Comparison of ENCODE assay signal across 20 cellular contexts in the genomic region with DNA sequence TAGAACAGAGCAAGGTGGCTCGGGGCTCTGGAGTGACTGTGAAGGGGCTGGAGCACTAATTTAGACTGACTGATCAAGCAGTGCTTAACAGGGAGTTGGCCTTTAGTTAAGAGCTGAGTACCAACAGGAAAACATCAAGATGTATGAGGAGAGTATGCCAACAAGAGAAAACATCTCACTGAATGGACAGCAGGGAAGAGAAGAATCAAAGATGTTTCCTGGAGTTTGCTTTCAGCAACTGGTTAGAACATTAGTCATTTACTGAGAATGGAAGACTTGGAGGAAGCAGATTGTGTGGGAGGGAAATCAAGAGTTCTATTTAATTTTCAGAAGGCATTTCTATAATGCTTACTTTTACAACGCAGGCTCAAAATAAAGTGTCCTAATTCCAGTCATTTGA.
A peak's percentile ranks its signal among the peaks of the same experiment; 100 is the strongest.
DNase-seq lines count a peak whose midpoint lies in the region; ATAC-seq, FAIRE-seq and TF ChIP-seq lines count a peak whose summit lies in the region.
"Had no signal": no experiment of that assay in that cellular context is flagged by ENCODE, and none has a peak within 500 bp of the region (broad histone marks: within the 10 kb centered on the region; RNA-seq: fewer than 3 reads in every experiment).

No MANE protein-coding gene starts in this region.

- intact Hi-C loops in MCF 10A (cut with micrococcal nuclease), result no loop called here
- intact Hi-C loops in breast epithelium (cut with DNase I; ENCODE audit: low total_unique reads), result no loop called here
- intact Hi-C loops in mammary epithelial cell (cut with micrococcal nuclease), result no loop called here

- POLR2A ChIA-PET in MCF 10A (lab: Yijun Ruan, JAX), result interaction anchor here (0.7 kb wide), 1 partner anchor 1713 kb away, joined by 3 read pairs; no protein-coding TSS in a partner anchor
- POLR2A ChIA-PET in naive thymus-derived CD8-positive, alpha-beta T cell (lab: Charles Lee), result no interaction called here

- H3K79me2 ChIP-seq in mammary epithelial cell (ENCODE audit: insufficient read depth, low read length), result no peaks in the 10 kb centered on the region

- no peak overlapping the region for H3K27ac ChIP-seq in breast epithelium
- no peak overlapping the region for H3K27ac ChIP-seq in mammary epithelial cell (ENCODE audit: insufficient read depth, low read depth, low read length)
- H3K27ac ChIP-seq: 22Rv1 had no signal

- DNase-seq in MCF 10A (ENCODE audit: unreplicated experiment) (peak; percentile 21), breast epithelium (ENCODE audit: low spot score in 2 of 2) (no peak), mammary epithelial cell (peak; percentile 50), hepatic stellate cell (ENCODE audit: low spot score) (peak; percentile 21), GM12892 (ENCODE audit: insufficient read length) (no peak), NCI-H2227 treated with DMSO at 0.1 percent for 48 hours (lab: John Stamatoyannopoulos, UW) (no peak)
- DNase-seq in naive thymus-derived CD8-positive, alpha-beta T cell, result no peak
- DNase-seq in activated CD8-positive, alpha-beta memory T cell treated with anti-CD3 and anti-CD28 coated beads, Interleukin-2, amount 50 U/mL, for 48 hours, result no peak
- DNase-seq: activated CD8-positive, alpha-beta memory T cell treated with anti-CD3 and anti-CD28 coated beads, Interleukin-2, amount 10 ng/mL, durations not matched to agents 7 days and 5 days; activated gamma-delta T cell treated with Interleukin-2 at 50 U/mL for 16 hours; CD8-positive, alpha-beta T cell; islet precursor cell; MG63; mucosa of descending colon; NCI-H2029 treated with DMSO at 0.1 percent for 48 hours; NCI-H774; stimulated activated CD4-positive, alpha-beta T cell treated with anti-CD3 and anti-CD28 coated beads, Interleukin-15, amount 100 ng/mL, for 24 hours had no signal

- WGBS in mammary epithelial cell (ENCODE audit: low coverage, missing lambda C conversion rate), result 55% methylated on average over 2 of the region's 2 CpGs

- no peak overlapping the region for H3K27ac Mint-ChIP-seq in MCF 10A (ENCODE audit: low read depth, unreplicated experiment)
- no peak overlapping the region for H3K27ac Mint-ChIP-seq in naive thymus-derived CD8-positive, alpha-beta T cell
- H3K27ac Mint-ChIP-seq: activated CD8-positive, alpha-beta memory T cell treated with anti-CD3 and anti-CD28 coated beads, Interleukin-2, amount 10 ng/mL, durations not matched to agents 7 days and 5 days; CD8-positive, alpha-beta T cell had no signal

- TF ChIP-seq POLR2A in breast epithelium (IDR thresholded peaks at IDR 0.05) (no peak), GM12892 (IDR thresholded peaks at IDR 0.05; ENCODE audit: low read depth, low read length) (no peak)

- no peak for ATAC-seq in naive thymus-derived CD8-positive, alpha-beta T cell
- ATAC-seq: activated CD4-positive, CD25-positive, alpha-beta regulatory T cell treated with anti-CD3 and anti-CD28 coated beads, Interleukin-2, amount 50 U/mL, for 24 hours; activated CD8-positive, alpha-beta memory T cell treated with anti-CD3 and anti-CD28 coated beads, Interleukin-2, amount 10 ng/mL, durations not matched to agents 7 days and 5 days; CD8-positive, alpha-beta T cell; mucosa of descending colon had no signal

- H3K27me3 Mint-ChIP-seq in MCF 10A (ENCODE audit: insufficient read depth, unreplicated experiment), result no peaks in the 10 kb centered on the region
- H3K27me3 Mint-ChIP-seq in naive thymus-derived CD8-positive, alpha-beta T cell, result peaks cover 0 to 5% (median 3%) of the 10 kb centered on the region in 5 donors
- H3K27me3 Mint-ChIP-seq: activated CD8-positive, alpha-beta memory T cell treated with anti-CD3 and anti-CD28 coated beads, Interleukin-2, amount 10 ng/mL, durations not matched to agents 7 days and 5 days had no signal

- H3K9me3 Mint-ChIP-seq in MCF 10A (ENCODE audit: unreplicated experiment), result no peaks in the 10 kb centered on the region
- peaks cover 0 to 4% (median 0%) of the 10 kb centered on the region in 9 donors for H3K9me3 Mint-ChIP-seq in naive thymus-derived CD8-positive, alpha-beta T cell
- H3K9me3 Mint-ChIP-seq: CD8-positive, alpha-beta T cell had no signal

- peak overlapping the region; percentile 31 for H3K4me2 ChIP-seq in mammary epithelial cell (ENCODE audit: insufficient read depth, low read depth, low read length)

- CTCF ChIA-PET in MCF 10A (lab: Yijun Ruan, JAX) (interaction anchor here (0.6 kb wide), 1 partner anchor 1779 kb away, joined by 4 read pairs; no protein-coding TSS in a partner anchor), mammary epithelial cell (lab: Charles Lee; ENCODE audit: low non-redundant PET) (no interaction called here)

- no peaks in the 10 kb centered on the region for H3K4me1 ChIP-seq in breast epithelium
- H3K4me1 ChIP-seq in mammary epithelial cell (ENCODE audit: insufficient read depth, low read length), result peaks cover 39% of the 10 kb centered on the region

- H4K20me1 ChIP-seq in mammary epithelial cell (ENCODE audit: insufficient read depth, low read length), result no peaks in the 10 kb centered on the region

- H3K36me3 Mint-ChIP-seq in MCF 10A (ENCODE audit: insufficient read depth, unreplicated experiment), result no peaks in the 10 kb centered on the region
- H3K36me3 Mint-ChIP-seq in naive thymus-derived CD8-positive, alpha-beta T cell, result no peaks in the 10 kb centered on the region
- H3K36me3 Mint-ChIP-seq: activated CD8-positive, alpha-beta memory T cell treated with anti-CD3 and anti-CD28 coated beads, Interleukin-2, amount 10 ng/mL, durations not matched to agents 7 days and 5 days; CD8-positive, alpha-beta T cell had no signal

- H3K9ac ChIP-seq in mammary epithelial cell (ENCODE audit: insufficient read depth, low read length), result no peak overlapping the region

- H3K36me3 ChIP-seq in breast epithelium, result no peaks in the 10 kb centered on the region
- no peaks in the 10 kb centered on the region for H3K36me3 ChIP-seq in mammary epithelial cell (ENCODE audit: insufficient read depth, low read length)
- H3K36me3 ChIP-seq: MG63 had no signal

- no peak overlapping the region for H3K4me3 Mint-ChIP-seq in MCF 10A (ENCODE audit: unreplicated experiment)
- H3K4me3 Mint-ChIP-seq in naive thymus-derived CD8-positive, alpha-beta T cell, result no peak overlapping the region
- H3K4me3 Mint-ChIP-seq: activated CD8-positive, alpha-beta memory T cell treated with anti-CD3 and anti-CD28 coated beads, Interleukin-2, amount 10 ng/mL, durations not matched to agents 7 days and 5 days; CD8-positive, alpha-beta T cell had no signal

- peaks cover 14% of the 10 kb centered on the region for H3K4me1 Mint-ChIP-seq in MCF 10A (ENCODE audit: insufficient read depth, unreplicated experiment)
- H3K4me1 Mint-ChIP-seq in naive thymus-derived CD8-positive, alpha-beta T cell, result no peaks in the 10 kb centered on the region
- H3K4me1 Mint-ChIP-seq: activated CD8-positive, alpha-beta memory T cell treated with anti-CD3 and anti-CD28 coated beads, Interleukin-2, amount 10 ng/mL, durations not matched to agents 7 days and 5 days had no signal

- in situ Hi-C loops in mammary epithelial cell (cut with MboI; ENCODE audit: low sequenced_read_pairs in 2 of 2), result loop anchor here in 1 of 2 donors (25.0 kb wide), 1 partner anchor 1155 kb away; the partner anchor contains the start of gene GXYLT1

- H3K9me3 ChIP-seq in breast epithelium, result no peaks in the 10 kb centered on the region
- H3K9me3 ChIP-seq in mammary epithelial cell (replicated peaks; ENCODE audit: insufficient read depth, low read length), result no peaks in the 10 kb centered on the region
- H3K9me3 ChIP-seq: MG63, mucosa of descending colon had no signal

- H3K27me3 ChIP-seq in breast epithelium (no peaks in the 10 kb centered on the region), mammary epithelial cell (ENCODE audit: insufficient read depth, low read length) (no peaks in the 10 kb centered on the region)
- H3K27me3 ChIP-seq: MG63 had no signal

- H2AFZ ChIP-seq in mammary epithelial cell (ENCODE audit: low read depth, low read length), result peak overlapping the region; percentile 86

- dilution Hi-C loops in mammary epithelial cell (cut with HindIII; ENCODE audit: low sequenced_read_pairs), result loop anchor here (25.0 kb wide), 1 partner anchor 805 kb away; no protein-coding TSS in a partner anchor

- BruUV-seq in MCF 10A (replicated peaks; lab: Mats Ljungman, UMichigan) (no TSS peak), mammary epithelial cell (replicated peaks; lab: Mats Ljungman, UMichigan) (no TSS peak)

- H3K4me3 ChIP-seq in breast epithelium (no peak overlapping the region), mammary epithelial cell (replicated peaks in 1 of 3; ENCODE audit: insufficient read depth in 1 of 3, low read depth in 2 of 3, low read length in 3 of 3) (no peak overlapping the region)
- H3K4me3 ChIP-seq: MG63, mucosa of descending colon had no signal

- TF ChIP-seq CTCF in MCF 10A (IDR thresholded peaks at IDR 0.05; ENCODE audit: unreplicated experiment) (no peak), breast epithelium (IDR thresholded peaks at IDR 0.05) (no peak), mammary epithelial cell (conservative IDR thresholded peaks at IDR 0.05 in 1 of 2, IDR thresholded peaks at IDR 0.05 in 1 of 2; ENCODE audit: extremely low read depth in 1 of 2, insufficient read depth in 1 of 2, low read depth in 1 of 2, low read length in 2 of 2) (no peak)

- no peak for FAIRE-seq in GM12892 (lab: Jason Lieb, UNC)
- FAIRE-seq: GM12891 had no signal

Comparison
In these comparisons a context has a peak if more than half of its experiments do, and no peak if none do; other contexts are left out.
1. DNase-seq: peak in MCF 10A (single experiment), mammary epithelial cell (single experiment) and hepatic stellate cell (single experiment); none in breast epithelium (0 of 2), naive thymus-derived CD8-positive, alpha-beta T cell (0 of 10), GM12892 (single experiment), NCI-H2227 treated with DMSO at 0.1 percent for 48 hours (single experiment) and activated CD8-positive, alpha-beta memory T cell treated with anti-CD3 and anti-CD28 coated beads, Interleukin-2, amount 50 U/mL, for 48 hours (single experiment).